ENCODE assay signal across 8 cellular contexts in genomic region chr7:138002096-138002827, GRCh38. TPM values are rescaled to one million over a fixed set of nuclear protein-coding genes. Genes with fewer than 3 reads are reported as not detected.
DNase-seq lines count a peak whose midpoint lies in the region; ATAC-seq lines count a peak whose summit lies in the region.

No MANE protein-coding gene starts in this region.

- peak overlapping the region; percentile 81 for H3K27ac ChIP-seq in effector memory CD4-positive, alpha-beta T cell (ENCODE audit: insufficient read depth, low read length, poor library complexity, severe bottlenecking)

- H3K27me3 ChIP-seq in effector memory CD4-positive, alpha-beta T cell (replicated peaks; ENCODE audit: control insufficient read depth, insufficient read depth, low read length, poor library complexity, severe bottlenecking): no peaks in the 10 kb centered on the region

- ATAC-seq in GM21360 (IDR thresholded peaks at IDR 0.05; ENCODE audit: unreplicated experiment): peak; percentile 97

- DNase-seq in CMK (ENCODE audit: low read depth): peak; percentile 96
- DNase-seq in HT-29 (ENCODE audit: low spot score): peak; percentile 99
- DNase-seq in NK-92 (lab: John Stamatoyannopoulos, UW; ENCODE audit: unreplicated experiment): peak; percentile 86
- DNase-seq in activated CD8-positive, alpha-beta memory T cell treated with anti-CD3 and anti-CD28 coated beads for 4 hours (ENCODE audit: low read depth in 2 of 2): peak; percentile 92 to 97
- DNase-seq in effector memory CD4-positive, alpha-beta T cell: peak; percentile 98 to 99 (median 98)
- peak; percentile 100 for DNase-seq in lung microvascular endothelial cell (ENCODE audit: low read depth in 2 of 2)
- DNase-seq in stimulated activated CD4-positive, alpha-beta T cell treated with anti-CD3 and anti-CD28 coated beads, TNF-alpha, amount 100 ng/mL, for 4 hours (ENCODE audit: low read depth in 3 of 3): peak; percentile 89 to 96 (median 93)

- no peaks in the 10 kb centered on the region for H3K9me3 ChIP-seq in effector memory CD4-positive, alpha-beta T cell (ENCODE audit: control insufficient read depth, low read length)

- H3K4me1 ChIP-seq in effector memory CD4-positive, alpha-beta T cell (ENCODE audit: control insufficient read depth, insufficient read depth, low read length, poor library complexity, severe bottlenecking): peaks cover 4% of the 10 kb centered on the region

- peak overlapping the region; percentile 96 for H3K4me3 ChIP-seq in effector memory CD4-positive, alpha-beta T cell (ENCODE audit: insufficient read depth, low read depth, low read length, poor library complexity, severe bottlenecking)

- H3K36me3 ChIP-seq in effector memory CD4-positive, alpha-beta T cell (ENCODE audit: control insufficient read depth, insufficient read depth, low read length): no peaks in the 10 kb centered on the region

RNA-seq across cellular contexts. Expression of gene CREB3L2, which starts 0.4 kb away (rescaled TPM):
- total RNA-seq in HT-29 (2014; rRNA removed; shearing (Covaris generic)): 3.2 and 4.1 TPM in 2 replicates
- total RNA-seq in lung microvascular endothelial cell: 14.4 and 30.4 TPM in 2 replicates

Comparison
In these comparisons a context has a peak if more than half of its experiments do, and no peak if none do; other contexts are left out.
1. Peak in every context shown above with its lines: DNase-seq, ATAC-seq, H3K4me3 ChIP-seq and H3K27ac ChIP-seq.